25 cellular contexts compared by ENCODE assay signal in the genomic region with DNA sequence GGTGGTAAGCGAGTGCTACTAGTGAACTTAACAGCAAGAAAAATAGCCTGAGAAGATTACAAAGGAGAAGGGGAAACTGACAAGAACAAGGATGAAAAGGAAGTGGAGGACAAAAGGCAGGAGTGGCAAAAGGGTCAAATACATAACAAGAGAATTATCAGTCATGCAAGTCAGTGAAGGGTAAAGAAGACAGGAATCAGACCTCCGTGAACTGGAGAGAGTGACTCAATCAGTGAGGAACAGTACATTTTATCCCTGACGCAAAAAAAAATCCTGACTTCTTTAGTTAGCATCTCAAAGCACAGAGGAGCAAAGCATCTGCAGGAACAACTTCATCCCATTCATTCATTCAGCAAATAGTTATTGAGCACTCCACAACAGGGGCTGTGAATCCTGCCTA.
DNase-seq lines count a peak whose midpoint lies in the region; FAIRE-seq and TF ChIP-seq lines count a peak whose summit lies in the region.
"Had no signal": no experiment of that assay in that cellular context is flagged by ENCODE, and none has a peak within 500 bp of the region (broad histone marks: within the 10 kb centered on the region; RNA-seq: fewer than 3 reads in every experiment).

No MANE protein-coding gene starts in this region.

- peaks cover 62% of the 10 kb centered on the region for H3K4me1 ChIP-seq in OCI-LY3 (ENCODE audit: low read length)

- in situ Hi-C loops in GM13976 (cut with MboI; ENCODE audit: low sequenced_read_pairs, unreplicated experiment) = no loop called here

- H3K4me2 ChIP-seq in OCI-LY3 (ENCODE audit: low read length) = peak overlapping the region; percentile 61

- no peak for FAIRE-seq in GM12892 (lab: Jason Lieb, UNC)
- FAIRE-seq: GM12891, H54, HepG2 had no signal

- no peak for TF ChIP-seq POLR2A in GM12892 (IDR thresholded peaks at IDR 0.05; ENCODE audit: low read depth, low read length)

- H2AFZ ChIP-seq in OCI-LY3 (ENCODE audit: low read depth, low read length) = no peak overlapping the region

- no peaks in the 10 kb centered on the region for H4K20me1 ChIP-seq in OCI-LY3 (ENCODE audit: insufficient read depth, low read length)

- no peak overlapping the region; the same call in 1 of the 2 replicates for H3K9ac ChIP-seq in OCI-LY3 (ENCODE audit: low read length)

- H3K79me2 ChIP-seq in OCI-LY3 (ENCODE audit: low read length) = no peaks in the 10 kb centered on the region

- TF ChIP-seq CTCF in OCI-LY3 (IDR thresholded peaks at IDR 0.05; ENCODE audit: low read depth, low read length) (no peak), epithelial cell of proximal tubule (conservative IDR thresholded peaks at IDR 0.05; ENCODE audit: low read depth, low read length) (no peak), GM13976 (IDR thresholded peaks at IDR 0.05; ENCODE audit: borderline replicate concordance, control extremely low read depth, extremely low read depth, insufficient read depth, missing control alignments) (no peak)

- 0 out of 2 replicates have a peak, but pooled peaks cover 3% of the 10 kb centered on the region for H3K27me3 ChIP-seq in OCI-LY3 (ENCODE audit: low read depth, low read length)

- no peaks in the 10 kb centered on the region for H3K36me3 ChIP-seq in OCI-LY3 (replicated peaks; ENCODE audit: low read depth, low read length)

- DNase-seq in epithelial cell of proximal tubule (ENCODE audit: low read depth) = peak; percentile 52
- DNase-seq in kidney tubule cell (ENCODE audit: low spot score) = peak; percentile 76
- no peak for DNase-seq in GM12892 (ENCODE audit: insufficient read length)
- no peak for DNase-seq in superior temporal gyrus (ENCODE audit: extremely low spot score)
- no peak for DNase-seq in islet precursor cell
- no peak for DNase-seq in GM13976 (ENCODE audit: low spot score)
- DNase-seq: Calu3; CD8-positive, alpha-beta T cell; DMS79 treated with DMSO at 0.1 percent for 48 hours; GF-D8; Karpas-422; MV-4-11; NCI-H1105; NCI-H1436 treated with DMSO at 0.1 percent for 48 hours; NCI-H187 treated with DMSO at 0.1 percent for 48 hours; NCI-H2107; NCI-H446 treated with DMSO at 0.1 percent for 48 hours; NCI-H526; NCI-H82; SHP77 treated with DMSO at 0.1 percent for 48 hours had no signal

- no peaks in the 10 kb centered on the region for H3K9me3 ChIP-seq in OCI-LY3 (ENCODE audit: insufficient read depth, low read length)

- H3K27ac ChIP-seq in OCI-LY3 (ENCODE audit: low read length) = peak overlapping the region; percentile 32
- H3K27ac ChIP-seq: C4-2B had no signal

- peak overlapping the region; percentile 6; the same call in 1 of the 2 replicates for H3K4me3 ChIP-seq in OCI-LY3 (ENCODE audit: low read length)
- H3K4me3 ChIP-seq in epithelial cell of proximal tubule (ENCODE audit: low read depth, low read length) = no peak overlapping the region

Comparison
In these comparisons a context has a peak if more than half of its experiments do, and no peak if none do; other contexts are left out.
1. DNase-seq: peak in epithelial cell of proximal tubule (single experiment) and kidney tubule cell (single experiment); none in GM12892 (single experiment), superior temporal gyrus (single experiment), islet precursor cell (single experiment) and GM13976 (single experiment).